18 cellular contexts compared by ENCODE assay signal in the genomic region with DNA sequence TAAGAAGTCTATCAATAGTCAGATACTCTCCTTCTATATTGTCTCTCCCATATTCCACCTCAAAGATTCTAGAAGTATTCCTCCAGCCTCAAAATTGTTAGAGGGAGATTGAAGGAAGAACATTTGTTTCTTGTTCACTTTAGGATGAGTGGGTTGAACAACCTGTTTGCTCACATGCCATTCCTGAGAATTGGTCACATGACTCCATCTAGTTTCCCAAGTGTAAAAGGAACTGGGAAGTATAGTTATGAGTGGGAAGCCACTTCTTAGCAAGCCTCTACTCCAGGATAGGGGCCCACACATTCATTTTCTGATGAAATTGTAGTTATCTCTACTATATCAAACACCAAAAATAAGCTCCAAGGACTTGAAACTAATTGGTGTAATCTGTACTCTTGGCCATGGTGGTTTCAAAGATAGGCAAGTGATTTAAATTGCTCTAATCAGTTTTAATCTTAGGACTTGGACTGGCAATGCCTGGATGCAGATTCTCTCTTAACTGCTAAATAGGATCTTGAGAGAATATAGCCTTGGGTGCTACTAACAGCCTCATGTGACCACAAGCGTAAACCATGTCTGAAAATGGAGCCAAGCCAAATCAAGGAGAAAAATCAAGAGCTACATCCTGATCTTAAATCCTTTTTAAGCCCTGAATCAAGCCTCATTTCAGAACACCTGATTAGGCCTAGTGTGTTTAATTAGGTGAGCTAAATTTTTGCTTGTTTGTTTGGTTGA.
A peak's percentile ranks its signal among the peaks of the same experiment; 100 is the strongest.
DNase-seq lines count a peak whose midpoint lies in the region; ATAC-seq and TF ChIP-seq lines count a peak whose summit lies in the region.
"Had no signal": no experiment of that assay in that cellular context is flagged by ENCODE, and none has a peak within 500 bp of the region (broad histone marks: within the 10 kb centered on the region; RNA-seq: fewer than 3 reads in every experiment).

No MANE protein-coding gene starts in this region.

- no peak for TF ChIP-seq POLR2A in thyroid gland (IDR thresholded peaks at IDR 0.05)

- H3K9me3 ChIP-seq in thyroid gland = no peaks in the 10 kb centered on the region
- H3K9me3 ChIP-seq: MG63 had no signal

- no peaks in the 10 kb centered on the region for H3K27me3 ChIP-seq in thyroid gland
- H3K27me3 ChIP-seq: MG63 had no signal

- no peaks in the 10 kb centered on the region for H3K4me1 ChIP-seq in thyroid gland

- DNase-seq in H4 (ENCODE audit: low spot score) = peak; percentile 2
- peak; percentile 4 for DNase-seq in NCI-H82 treated with DMSO at 0.1 percent for 48 hours (lab: John Stamatoyannopoulos, UW; ENCODE audit: unreplicated experiment)
- DNase-seq in epithelial cell of esophagus (ENCODE audit: low read depth) = peak; percentile 67
- peak; percentile 10 to 12 for DNase-seq in thyroid gland
- no peak for DNase-seq in effector CD8-positive, alpha-beta T cell (lab: John Stamatoyannopoulos, UW)
- no peak for DNase-seq in HuH-7.5 (ENCODE audit: low spot score)
- DNase-seq: CD4-positive, alpha-beta T cell; DND-41; GDM1; H9; MG63; NCI-H1092; NCI-H146; NCI-H2081; NCI-H524 treated with DMSO at 0.1 percent for 48 hours; T-helper 17 cell had no signal

- H3K27ac ChIP-seq in thyroid gland = no peak overlapping the region
- H3K27ac ChIP-seq: RWPE1 had no signal

- no peak overlapping the region for H3K4me3 ChIP-seq in epithelial cell of esophagus (ENCODE audit: low read length)
- no peak overlapping the region for H3K4me3 ChIP-seq in thyroid gland (replicated peaks in 1 of 3)
- H3K4me3 ChIP-seq: MG63 had no signal

- no peak for ATAC-seq in GM19397 (IDR thresholded peaks at IDR 0.05; ENCODE audit: unreplicated experiment)
- ATAC-seq: T-helper 17 cell had no signal

- H3K36me3 ChIP-seq in thyroid gland = no peaks in the 10 kb centered on the region
- H3K36me3 ChIP-seq: MG63 had no signal

- intact Hi-C loops in thyroid gland (cut with DNase I) = no loop called here

- WGBS in thyroid gland, 2 donors = 80 to 92% methylated on average over 1 of the region's 1 CpG

- TF ChIP-seq CTCF in epithelial cell of esophagus (IDR thresholded peaks at IDR 0.05; ENCODE audit: insufficient read depth, low read depth, low read length, missing control alignments) (no peak), thyroid gland (IDR thresholded peaks at IDR 0.05) (no peak)

Comparison
In these comparisons a context has a peak if more than half of its experiments do, and no peak if none do; other contexts are left out.
1. DNase-seq: peak in H4 (single experiment), NCI-H82 treated with DMSO at 0.1 percent for 48 hours (single experiment), epithelial cell of esophagus (single experiment) and thyroid gland (2 of 2); none in effector CD8-positive, alpha-beta T cell (single experiment) and HuH-7.5 (single experiment).